In genomic region chr14:101072070-101072469, GRCh38 we compare ENCODE assay signal across 1 cellular context.
TF ChIP-seq lines count a peak whose summit lies in the region.

No MANE protein-coding gene starts in this region.

TF ChIP-seq in WTC11, 78 proteins besides CTCF, POLR2A, EP300 and RAD21:
- no peak for TF ChIP-seq RELA (CRISPR knock-in tag; IDR thresholded peaks at IDR 0.05; ENCODE audit: borderline replicate concordance)
- TF ChIP-seq ZNF671 (CRISPR knock-in tag; IDR thresholded peaks at IDR 0.05), result no peak
- no peak for TF ChIP-seq ZSCAN18 (CRISPR knock-in tag; IDR thresholded peaks at IDR 0.05)
- TF ChIP-seq E2F4 (CRISPR knock-in tag; IDR thresholded peaks at IDR 0.05; ENCODE audit: borderline replicate concordance, low read depth), result no peak
- TF ChIP-seq NFE2L1 (CRISPR knock-in tag; IDR thresholded peaks at IDR 0.05), result no peak
- TF ChIP-seq ZNF425 (CRISPR knock-in tag; conservative IDR thresholded peaks at IDR 0.05), result no peak
- no peak for TF ChIP-seq NFYB (CRISPR knock-in tag; conservative IDR thresholded peaks at IDR 0.05; ENCODE audit: low read depth)
